6 cellular contexts compared by ENCODE assay signal in the genomic region with DNA sequence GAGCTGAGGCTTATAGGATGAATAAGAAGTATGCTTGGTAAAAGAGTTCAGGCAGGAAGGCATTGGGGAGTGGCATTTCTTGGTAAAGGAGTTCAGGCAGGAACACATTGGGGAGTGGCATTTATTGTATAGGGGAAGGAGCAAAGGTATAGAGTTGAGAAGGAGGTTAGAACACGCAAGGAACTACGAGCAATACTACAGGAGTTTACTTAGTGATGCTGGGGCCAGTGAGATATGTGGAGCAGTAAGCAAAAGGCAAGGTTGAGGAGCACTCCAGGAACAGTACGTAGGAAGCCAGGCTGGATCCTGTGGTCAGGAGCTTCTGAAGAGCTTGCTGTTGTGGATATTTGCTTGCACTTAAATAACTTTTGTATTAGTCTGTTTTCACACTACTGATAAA.
DNase-seq lines count a peak whose midpoint lies in the region; ATAC-seq, FAIRE-seq and TF ChIP-seq lines count a peak whose summit lies in the region.
"Not testable (repeated sequence)": the region's sequence is repeated elsewhere in the genome, so short reads cannot be mapped to it uniquely, and the experiment has no call there.

No MANE protein-coding gene starts in this region.

- peak; percentile 98 for ATAC-seq in mucosa of descending colon

- 63 to 69% methylated on average over 3 of the region's 3 CpGs for WGBS in esophagus squamous epithelium, 2 donors
- WGBS in small intestine, 3 donors = 21 to 65% (median 48%) methylated on average over 3 of the region's 3 CpGs

- not testable (repeated sequence) for H3K27me3 ChIP-seq in bronchial epithelial cell (ENCODE audit: control insufficient read depth, insufficient read depth, low read length); colonic mucosa; esophagus squamous epithelium; keratinocyte (ENCODE audit: control insufficient read depth, extremely low read depth, insufficient read depth, low read length); small intestine (ENCODE audit: control insufficient read depth in 2 of 2, insufficient read depth in 2 of 2, low read length in 2 of 2)

- H3K9me3 ChIP-seq in colonic mucosa; esophagus squamous epithelium; keratinocyte (ENCODE audit: control insufficient read depth, low read depth, low read length); mucosa of descending colon; small intestine (ENCODE audit: control insufficient read depth, low read depth): not testable (repeated sequence)

- dilution Hi-C loops in keratinocyte (cut with MboI; ENCODE audit: extremely low pct_ligation_motif_present, low sequenced_read_pairs) = not testable (repeated sequence)

- peak overlapping the region; percentile 61 for H3K27ac ChIP-seq in colonic mucosa
- H3K27ac ChIP-seq in esophagus squamous epithelium = peak overlapping the region in 3 of 4 donors; percentile 39 to 79 (median 44)
- H3K27ac ChIP-seq in keratinocyte (ENCODE audit: control insufficient read depth, insufficient read depth, low read length) = not testable (repeated sequence)
- H3K27ac ChIP-seq in small intestine (ENCODE audit: low read depth in 1 of 2, low read length in 1 of 2) = peak overlapping the region; percentile 24 to 84

- H3K9me1 ChIP-seq in keratinocyte (ENCODE audit: control insufficient read depth, extremely low read depth, insufficient read depth, low read length) = not testable (repeated sequence)

- H3K4me2 ChIP-seq in keratinocyte (ENCODE audit: control insufficient read depth, extremely low read depth, insufficient read depth, low read depth, low read length) = not testable (repeated sequence)

- not testable (repeated sequence) for H3K4me1 ChIP-seq in colonic mucosa; esophagus squamous epithelium; keratinocyte (ENCODE audit: control insufficient read depth, extremely low read depth, insufficient read depth, low read length); mucosa of descending colon (ENCODE audit: low read depth); small intestine (ENCODE audit: control insufficient read depth in 2 of 2, insufficient read depth in 1 of 2, low read depth in 1 of 2, low read length in 1 of 2)

- H2AFZ ChIP-seq in keratinocyte (ENCODE audit: control insufficient read depth, low read length) = not testable (repeated sequence)

- H3K9ac ChIP-seq in colonic mucosa (ENCODE audit: low read depth in 2 of 2, low read length in 2 of 2); keratinocyte (ENCODE audit: control insufficient read depth, extremely low read depth, insufficient read depth, low read length): not testable (repeated sequence)

- H4K20me1 ChIP-seq in keratinocyte (ENCODE audit: control insufficient read depth, extremely low read depth, insufficient read depth, low read length) = not testable (repeated sequence)

- not testable (repeated sequence) for H3K36me3 ChIP-seq in bronchial epithelial cell (ENCODE audit: control insufficient read depth, insufficient read depth, low read length); colonic mucosa; esophagus squamous epithelium; keratinocyte (ENCODE audit: control insufficient read depth in 2 of 2, extremely low read depth in 1 of 2, insufficient read depth in 2 of 2, low read length in 2 of 2); mucosa of descending colon (ENCODE audit: low read depth); small intestine (ENCODE audit: control insufficient read depth in 2 of 2, insufficient read depth in 2 of 2, low read length in 2 of 2)

- H3K79me2 ChIP-seq in keratinocyte (ENCODE audit: control insufficient read depth, insufficient read depth, low read length) = not testable (repeated sequence)

- TF ChIP-seq POLR2A in esophagus squamous epithelium (IDR thresholded peaks at IDR 0.05) = not testable (repeated sequence)

- TF ChIP-seq CTCF in bronchial epithelial cell (IDR thresholded peaks at IDR 0.05; ENCODE audit: insufficient read depth, low read length, severe bottlenecking); colonic mucosa (IDR thresholded peaks at IDR 0.05); esophagus squamous epithelium (IDR thresholded peaks at IDR 0.05); keratinocyte (optimal IDR thresholded peaks at IDR 0.05 in 1 of 3, IDR thresholded peaks at IDR 0.05 in 1 of 3, conservative IDR thresholded peaks at IDR 0.05 in 1 of 3; ENCODE audit: extremely low read depth in 1 of 3, insufficient read depth in 2 of 3, low read length in 3 of 3); mucosa of descending colon (IDR thresholded peaks at IDR 0.05): not testable (repeated sequence)

- not testable (repeated sequence) for H3K4me3 ChIP-seq in bronchial epithelial cell (ENCODE audit: low read depth, low read length); colonic mucosa; esophagus squamous epithelium; keratinocyte (ENCODE audit: control insufficient read depth in 2 of 3, extremely low read depth in 1 of 3, insufficient read depth in 2 of 3, low read depth in 1 of 3, low read length in 3 of 3); mucosa of descending colon; small intestine (ENCODE audit: low read depth in 1 of 2, low read length in 2 of 2)

- not testable (repeated sequence) for DNase-seq in bronchial epithelial cell (ENCODE audit: low read depth); esophagus squamous epithelium (lab: John Stamatoyannopoulos, UW); keratinocyte (ENCODE audit: low read depth, low spot score)
- DNase-seq in colonic mucosa (peak; percentile 26), mucosa of descending colon (peak in 1 of 3 donors; percentile 53), small intestine (peak; percentile 85)

- peak; percentile 93 for FAIRE-seq in bronchial epithelial cell (lab: Jason Lieb, UNC)
- peak; percentile 68 for FAIRE-seq in keratinocyte (lab: Jason Lieb, UNC)
- not testable (repeated sequence) for FAIRE-seq in small intestine (lab: Jason Lieb, UNC)

- intact Hi-C loops in colonic mucosa (cut with DNase I); esophagus squamous epithelium (cut with DNase I); mucosa of descending colon (cut with DNase I, micrococcal nuclease): not testable (repeated sequence)
